In genomic region chr11:10307411-10308207, GRCh38 we compare ENCODE assay signal across 8 cellular contexts. TPM values are rescaled to one million over a fixed set of nuclear protein-coding genes. Genes with fewer than 3 reads are reported as not detected.
DNase-seq lines count a peak whose midpoint lies in the region; ATAC-seq and TF ChIP-seq lines count a peak whose summit lies in the region.

No MANE protein-coding gene starts in this region.

- WGBS in stomach, 5 donors, result 0 to 2% (median 1%) methylated on average over 55 to 61 of the region's 61 CpGs

- H3K4me1 ChIP-seq in stomach, result peaks cover 49 to 74% (median 68%) of the 10 kb centered on the region in 4 donors

- POLR2A ChIA-PET in RWPE1 (lab: Yijun Ruan, JAX; ENCODE audit: low non-redundant PET), result interaction anchor here (0.7 kb wide), 2 partner anchors 445 to 469 kb away, joined by 3 to 4 read pairs; no protein-coding TSS in a partner anchor

- H4K20me1 ChIP-seq in neural cell (ENCODE audit: insufficient read depth), result no peaks in the 10 kb centered on the region

- intact Hi-C loops in stomach (cut with DNase I; ENCODE audit: low total_unique reads), result loop anchor here (5.0 kb wide), 1 partner anchor 100 kb away; no protein-coding TSS in a partner anchor

- H2AFZ ChIP-seq in neural cell (ENCODE audit: low read depth, low read length), result no peak overlapping the region

- peak overlapping the region; percentile 45 for H3K4me3 ChIP-seq in HL-60 (replicated peaks; ENCODE audit: insufficient read depth, low read length)
- peak overlapping the region; percentile 64 for H3K4me3 ChIP-seq in neural cell (ENCODE audit: low read length)
- H3K4me3 ChIP-seq in stomach, result peak overlapping the region; percentile 73 to 80 (median 74)

- TF ChIP-seq POLR2A in stomach (IDR thresholded peaks at IDR 0.05), result peak in 1 of 4 donors; percentile 20

- H3K36me3 ChIP-seq in neural cell (ENCODE audit: insufficient read depth, low read length), result no peaks in the 10 kb centered on the region
- no peaks in the 10 kb centered on the region for H3K36me3 ChIP-seq in stomach

- H3F3A ChIP-seq in neural cell (ENCODE audit: insufficient read depth, low read length, poor library complexity, severe bottlenecking), result no peaks in the 10 kb centered on the region

- H3K27ac ChIP-seq in HL-60 (replicated peaks) (peak overlapping the region; percentile 41), RWPE1 (peak overlapping the region; percentile 94), neural cell (ENCODE audit: low read length) (no peak overlapping the region), stomach (peak overlapping the region; percentile 67 to 97 (median 92))

- ATAC-seq in GM19468 (IDR thresholded peaks at IDR 0.05; ENCODE audit: extremely low read depth, unreplicated experiment), result peak; percentile 29

- H3K9me2 ChIP-seq in neural cell (ENCODE audit: insufficient read depth, low read length), result no peaks in the 10 kb centered on the region

- no peaks in the 10 kb centered on the region for H3K27me3 ChIP-seq in HL-60 (ENCODE audit: insufficient read depth, poor library complexity, severe bottlenecking)
- H3K27me3 ChIP-seq in neural cell (ENCODE audit: insufficient read depth, low read depth, low read length), result peaks cover 72% of the 10 kb centered on the region
- peaks cover 0 to 15% (median 9%) of the 10 kb centered on the region in 3 donors for H3K27me3 ChIP-seq in stomach

- H3K4me2 ChIP-seq in neural cell (ENCODE audit: low read length), result no peak overlapping the region

- CTCF ChIA-PET in RWPE1 (lab: Yijun Ruan, JAX), result interaction anchor here (0.6 to 1.4 kb wide), 22 partner anchors 10 to 697 kb away, joined by 3 to 6 read pairs (median 3); no protein-coding TSS in a partner anchor

- DNase-seq in D341Med (ENCODE audit: low spot score) (peak; percentile 87), HL-60 (ENCODE audit: low read depth in 1 of 2, low spot score in 1 of 2) (peak; percentile 69 to 83), RWPE1 (ENCODE audit: low spot score) (peak; percentile 83), fibroblast of the conjunctiva (ENCODE audit: low read depth) (peak; percentile 86), stomach (peak; percentile 86)
- DNase-seq in activated T-helper 9 cell treated with anti-CD3 and anti-CD28 coated beads, Interleukin-2, amount 50 U/mL, for 16 hours (ENCODE audit: low read depth), result peak; percentile 81

- peak overlapping the region; percentile 7 for H3K9ac ChIP-seq in neural cell (ENCODE audit: low read length)

- no peak for TF ChIP-seq EP300 in neural cell (conservative IDR thresholded peaks at IDR 0.05; ENCODE audit: poor library complexity, severe bottlenecking)
- TF ChIP-seq EP300 in stomach (IDR thresholded peaks at IDR 0.05), result no peak

- TF ChIP-seq CTCF in HL-60 (IDR thresholded peaks at IDR 0.05; ENCODE audit: insufficient read depth, low read length) (peak; percentile 69), RWPE1 (conservative IDR thresholded peaks at IDR 0.05; ENCODE audit: low read depth) (peak; percentile 96), neural cell (IDR thresholded peaks at IDR 0.05; ENCODE audit: poor library complexity, severe bottlenecking) (peak; percentile 91), stomach (IDR thresholded peaks at IDR 0.05) (peak in 6 of 7 experiments; percentile 73 to 99 (median 99))

- no peaks in the 10 kb centered on the region for H3K9me3 ChIP-seq in neural cell (ENCODE audit: low read length)
- H3K9me3 ChIP-seq in stomach, result no peaks in the 10 kb centered on the region

- no peaks in the 10 kb centered on the region for H3K79me2 ChIP-seq in neural cell (replicated peaks; ENCODE audit: insufficient read depth, low read length)

- peak; percentile 86 for TF ChIP-seq RAD21 in neural cell (conservative IDR thresholded peaks at IDR 0.05)

TF ChIP-seq in neural cell, 6 proteins besides CTCF, POLR2A, EP300 and RAD21:
- TF ChIP-seq TAF1 (IDR thresholded peaks at IDR 0.05; ENCODE audit: low read depth), result no peak
- peak; percentile 76 for TF ChIP-seq SMC3 (conservative IDR thresholded peaks at IDR 0.05; ENCODE audit: poor library complexity)

RNA-seq across cellular contexts. Expression of gene ADM, which starts 2.7 kb away (rescaled TPM):
- 0.30 and 1.6 TPM in 2 replicates for polyA plus RNA-seq in neural cell
- polyA minus RNA-seq in neural cell, result not detected in 2 replicates
- total RNA-seq in stomach, result 100 to 1,000 TPM in 1 of 5 donors, 10 to 100 TPM in 4; 33.9 to 144 (median 57.4) TPM
- 10 to 100 TPM; 14.3 to 21.5 (median 19.7) TPM for polyA plus RNA-seq in stomach

RNA-seq across cellular contexts. Expression of gene SBF2, which starts 13.6 kb away (rescaled TPM):
- polyA plus RNA-seq in neural cell (53.4 and 55.3 TPM in 2 replicates), stomach (10 to 100 TPM in 2 of 3 donors, 1 to 10 TPM in 1; 8.6 to 13.3 (median 12.5) TPM)
- 115 and 141 TPM in 2 replicates for polyA minus RNA-seq in neural cell
- 100 to 1,000 TPM in 2 of 5 donors, 10 to 100 TPM in 3; 24.0 to 260 (median 64.8) TPM for total RNA-seq in stomach
